In genomic region chr6:41630946-41631345, GRCh38 we compare ENCODE assay signal across 2 cellular contexts.
TF ChIP-seq lines count a peak whose summit lies in the region.

No MANE protein-coding gene starts in this region.

TF ChIP-seq in HEK293, 187 proteins besides CTCF, POLR2A, EP300 and RAD21:
- TF ChIP-seq SP2 (tag by site-specific recombination; IDR thresholded peaks at IDR 0.05) (no peak), OSR2 (tag by site-specific recombination; IDR thresholded peaks at IDR 0.05) (peak; percentile 53; the same call in 1 of the 2 replicates)

TF ChIP-seq in H1, 55 proteins besides CTCF, POLR2A, EP300 and RAD21:
- TF ChIP-seq, protein P1, sequence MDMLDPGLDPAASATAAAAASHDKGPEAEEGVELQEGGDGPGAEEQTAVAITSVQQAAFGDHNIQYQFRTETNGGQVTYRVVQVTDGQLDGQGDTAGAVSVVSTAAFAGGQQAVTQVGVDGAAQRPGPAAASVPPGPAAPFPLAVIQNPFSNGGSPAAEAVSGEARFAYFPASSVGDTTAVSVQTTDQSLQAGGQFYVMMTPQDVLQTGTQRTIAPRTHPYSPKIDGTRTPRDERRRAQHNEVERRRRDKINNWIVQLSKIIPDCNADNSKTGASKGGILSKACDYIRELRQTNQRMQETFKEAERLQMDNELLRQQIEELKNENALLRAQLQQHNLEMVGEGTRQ (IDR thresholded peaks at IDR 0.05; ENCODE audit: low read length) = no peak
- TF ChIP-seq ASH2L (IDR thresholded peaks at IDR 0.05; ENCODE audit: low read length) = no peak
- no peak for TF ChIP-seq HDAC2 (IDR thresholded peaks at IDR 0.05; ENCODE audit: borderline replicate concordance in 1 of 2, low read depth in 2 of 2, low read length in 2 of 2)
- no peak for TF ChIP-seq SIRT6 (IDR thresholded peaks at IDR 0.05; ENCODE audit: low read length)
- TF ChIP-seq TAF1 (IDR thresholded peaks at IDR 0.05; ENCODE audit: low read depth, low read length) = no peak
- no peak for TF ChIP-seq KDM4A (IDR thresholded peaks at IDR 0.05; ENCODE audit: low read depth, low read length, severe bottlenecking)
- no peak for TF ChIP-seq SIN3A (conservative IDR thresholded peaks at IDR 0.05 in 1 of 2, IDR thresholded peaks at IDR 0.05 in 1 of 2; ENCODE audit: low read depth in 1 of 2, low read length in 2 of 2)
- TF ChIP-seq TBP (IDR thresholded peaks at IDR 0.05; ENCODE audit: low read depth, low read length) = no peak
- TF ChIP-seq NRF1 (IDR thresholded peaks at IDR 0.05; ENCODE audit: low read depth, low read length) = no peak
- no peak for TF ChIP-seq KDM5A (IDR thresholded peaks at IDR 0.05; ENCODE audit: low read length)
- no peak for TF ChIP-seq GTF2F1 (IDR thresholded peaks at IDR 0.05; ENCODE audit: borderline replicate concordance, low read depth, low read length)
- TF ChIP-seq BACH1 (IDR thresholded peaks at IDR 0.05; ENCODE audit: low read length) = no peak
- TF ChIP-seq CTBP2 (IDR thresholded peaks at IDR 0.05; ENCODE audit: borderline replicate concordance, insufficient read depth, insufficient read length, low read length) = no peak
- no peak for TF ChIP-seq RBBP5 (IDR thresholded peaks at IDR 0.05; ENCODE audit: borderline replicate concordance, low read depth, low read length)
